20 cellular contexts compared by ENCODE assay signal in the genomic region with DNA sequence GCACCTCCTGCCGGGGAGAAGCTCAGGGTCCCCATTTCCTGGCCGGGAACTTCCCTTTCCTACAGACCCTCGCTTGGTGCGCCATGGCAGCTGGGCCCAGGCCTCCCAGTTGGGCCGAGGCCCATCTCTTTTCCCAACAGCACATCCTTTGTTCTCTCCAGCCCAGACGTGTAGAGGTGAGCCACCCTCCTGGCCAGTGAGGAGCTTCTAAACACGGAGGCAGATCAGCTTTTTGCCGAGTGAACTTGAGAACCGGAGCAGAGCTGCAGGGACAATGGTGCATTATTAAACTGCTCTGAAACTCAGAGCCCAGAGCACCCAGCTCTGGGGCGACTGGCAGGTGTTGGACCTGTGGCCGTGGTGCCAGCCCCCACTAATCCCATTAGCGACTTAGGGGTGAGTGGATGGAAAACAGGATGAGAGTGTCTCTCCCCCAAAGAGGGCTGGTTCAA. TPM values are rescaled to one million over a fixed set of nuclear protein-coding genes. Genes with fewer than 3 reads are reported as not detected.
DNase-seq lines count a peak whose midpoint lies in the region; ATAC-seq, FAIRE-seq and TF ChIP-seq lines count a peak whose summit lies in the region.
"Had no signal": no experiment of that assay in that cellular context is flagged by ENCODE, and none has a peak within 500 bp of the region (broad histone marks: within the 10 kb centered on the region; RNA-seq: fewer than 3 reads in every experiment).

No MANE protein-coding gene starts in this region.

- H3K9ac ChIP-seq in IMR-90 (ENCODE audit: low read depth, low read length) (no peak overlapping the region), Karpas-422 (ENCODE audit: low read length) (no peak overlapping the region)

- H4K20me1 ChIP-seq in IMR-90 (ENCODE audit: insufficient read depth, low read length) (peaks cover 91% of the 10 kb centered on the region), Karpas-422 (ENCODE audit: insufficient read depth, low read depth, low read length) (no peaks in the 10 kb centered on the region)

- DNase-seq in NCI-H345 (lab: John Stamatoyannopoulos, UW) = peak; percentile 46
- no peak for DNase-seq in NCI-H345 treated with DMSO at 0.1 percent for 48 hours (lab: John Stamatoyannopoulos, UW; ENCODE audit: unreplicated experiment)
- no peak for DNase-seq in IMR-90
- DNase-seq in Panc1 (ENCODE audit: low read depth, low spot score) = no peak
- DNase-seq in pancreas = no peak
- DNase-seq in Karpas-422 = no peak
- DNase-seq in activated effector memory CD4-positive, alpha-beta T cell treated with Interleukin-2 at 50 U/mL for 16 hours = no peak
- DNase-seq: activated CD4-positive, alpha-beta T cell treated with anti-CD3 and anti-CD28 coated beads, Interleukin-2, amount 10 ng/mL, durations not matched to agents 24 days and 14 days; activated T-cell treated with anti-CD3 and anti-CD28 coated beads, Interleukin-2, amount 50 U/mL, for 72 hours; AML-193; CD8-positive, alpha-beta memory T cell; dorsolateral prefrontal cortex; GDM1; lower lobe of right lung; NCI-H1694; upper lobe of right lung had no signal

- H2BK5ac ChIP-seq in IMR-90 (ENCODE audit: low read depth, low read length, poor library complexity, severe bottlenecking) = no peak overlapping the region

- no peaks in the 10 kb centered on the region for H3K9me2 ChIP-seq in Karpas-422 (replicated peaks; ENCODE audit: insufficient read depth, low read length)

- H3K9me1 ChIP-seq in IMR-90 (ENCODE audit: insufficient read depth, low read length) = peaks cover 48% of the 10 kb centered on the region

- no peak overlapping the region for H4K91ac ChIP-seq in IMR-90 (ENCODE audit: insufficient read depth, low read depth, low read length)

- TF ChIP-seq POLR2A in IMR-90 (IDR thresholded peaks at IDR 0.05; ENCODE audit: low read depth, low read length) = no peak

- TF ChIP-seq CTCF in IMR-90 (conservative IDR thresholded peaks at IDR 0.05; ENCODE audit: low read depth, low read length) (no peak), Panc1 (IDR thresholded peaks at IDR 0.05) (no peak), pancreas (IDR thresholded peaks at IDR 0.05) (no peak)

- H3K4me2 ChIP-seq in IMR-90 (ENCODE audit: low read depth, low read length) = no peak overlapping the region
- H3K4me2 ChIP-seq in Karpas-422 (ENCODE audit: low read depth, low read length, poor library complexity, severe bottlenecking) = no peak overlapping the region

- CTCF ChIA-PET in IMR-90 (lab: Yijun Ruan, JAX) (interaction anchor here (0.6 kb wide), 1 partner anchor 95 kb away, joined by 3 read pairs; no protein-coding TSS in a partner anchor), Panc1 (lab: Charles Lee) (no interaction called here)

- H3K9me3 ChIP-seq in IMR-90 (ENCODE audit: control insufficient read depth, insufficient read depth, low read length) = no peaks in the 10 kb centered on the region; the same call in 1 of the 2 replicates
- peaks cover 6% of the 10 kb centered on the region; the same call in 1 of the 2 replicates for H3K9me3 ChIP-seq in Panc1 (ENCODE audit: control insufficient read depth, insufficient read depth, low read depth, low read length)
- no peaks in the 10 kb centered on the region for H3K9me3 ChIP-seq in pancreas
- no peaks in the 10 kb centered on the region for H3K9me3 ChIP-seq in Karpas-422 (ENCODE audit: low read length)
- H3K9me3 ChIP-seq: lower lobe of right lung, upper lobe of right lung had no signal

- no peaks in the 10 kb centered on the region for H3K79me2 ChIP-seq in Karpas-422 (ENCODE audit: low read length)

- H2AK5ac ChIP-seq in IMR-90 (ENCODE audit: low read depth, low read length) = peak overlapping the region; percentile 64; the same call in 1 of the 2 replicates

- H3K4me3 ChIP-seq in IMR-90 (ENCODE audit: insufficient read depth, low read depth, low read length) = no peak overlapping the region
- H3K4me3 ChIP-seq in Panc1 (ENCODE audit: low read depth in 2 of 2, low read length in 2 of 2) = peak overlapping the region in 1 of 2 experiments; percentile 20; a peak in 2 of 4 replicates
- H3K4me3 ChIP-seq in pancreas = no peak overlapping the region
- no peak overlapping the region for H3K4me3 ChIP-seq in Karpas-422 (ENCODE audit: low read length)
- H3K4me3 ChIP-seq: lower lobe of right lung, upper lobe of right lung had no signal

- WGBS in IMR-90 (ENCODE audit: extremely low coverage in 2 of 2, insufficient read length in 1 of 2), 2 experiments = 75% methylated on average over 2 of the region's 12 CpGs; no CpG with 5 or more reads in 1 of the 2 experiments
- WGBS in pancreas, 2 donors = 24 to 28% methylated on average over 12 of the region's 12 CpGs

- POLR2A ChIA-PET in IMR-90 (lab: Charles Lee; ENCODE audit: unreplicated experiment) (no interaction called here), Panc1 (lab: Charles Lee) (no interaction called here)

- dilution Hi-C loops in IMR-90 (cut with HindIII; ENCODE audit: low sequenced_read_pairs, unreplicated experiment) = no loop called here

- no peak overlapping the region for H2AFZ ChIP-seq in IMR-90 (replicated peaks; ENCODE audit: low read length, poor library complexity)
- no peak overlapping the region for H2AFZ ChIP-seq in Karpas-422 (ENCODE audit: low read length)

- H3K79me1 ChIP-seq in IMR-90 (ENCODE audit: low read depth in 1 of 2, low read length in 2 of 2) = peaks cover 0 to 75% of the 10 kb centered on the region in 2 experiments; a peak in 3 of 4 replicates

- no peak overlapping the region for H2BK20ac ChIP-seq in IMR-90 (ENCODE audit: low read depth, low read length)

- no peak overlapping the region for H3K18ac ChIP-seq in IMR-90 (ENCODE audit: low read depth, low read length)

- intact Hi-C loops in IMR-90 (cut with micrococcal nuclease) = no loop called here
- intact Hi-C loops in Panc1 (cut with micrococcal nuclease; ENCODE audit: unreplicated experiment) = no loop called here
- intact Hi-C loops in pancreas (cut with DNase I) = no loop called here

- H3K56ac ChIP-seq in IMR-90 (ENCODE audit: extremely low read depth, insufficient read depth, low read length) = no peak overlapping the region

- H3K23ac ChIP-seq in IMR-90 (ENCODE audit: low read depth, low read length) = no peak overlapping the region

- no peak overlapping the region for H2BK15ac ChIP-seq in IMR-90 (ENCODE audit: low read depth, low read length)

- no peak for ATAC-seq in IMR-90 (ENCODE audit: low read depth)
- ATAC-seq in Panc1 = no peak
- peak in 1 of 4 donors; percentile 3 for ATAC-seq in pancreas
- ATAC-seq in HG02981 (IDR thresholded peaks at IDR 0.05; ENCODE audit: unreplicated experiment) = no peak
- ATAC-seq: activated naive CD4-positive, alpha-beta T cell treated with anti-CD3 and anti-CD28 coated beads, Interleukin-2, amount 50 U/mL, for 72 hours; activated T-cell treated with anti-CD3 and anti-CD28 coated beads, Interleukin-2, amount 50 U/mL, for 72 hours; lower lobe of right lung; SK-N-SH treated with all-trans-retinoic acid at 6 μM for 48 hours; upper lobe of right lung had no signal

- H4K5ac ChIP-seq in IMR-90 (ENCODE audit: low read depth, low read length) = no peak overlapping the region

- H2AK9ac ChIP-seq in IMR-90 (replicated peaks; ENCODE audit: low read depth, low read length, poor library complexity) = peak overlapping the region; percentile 28

- peak overlapping the region; percentile 21; the same call in 1 of the 2 replicates for H3K4ac ChIP-seq in IMR-90 (ENCODE audit: low read depth, low read length)

- in situ Hi-C loops in IMR-90 (cut with MboI; ENCODE audit: low sequenced_read_pairs) = no loop called here
- in situ Hi-C loops in Panc1 (cut with HindIII; ENCODE audit: low pct_unique_long_range_greater_than_20kb, low sequenced_read_pairs) = no loop called here

- H3K27me3 ChIP-seq in IMR-90 (ENCODE audit: control insufficient read depth, insufficient read depth, low read length) (no peaks in the 10 kb centered on the region), Panc1 (ENCODE audit: control insufficient read depth, insufficient read depth, low read length) (no peaks in the 10 kb centered on the region), pancreas (no peaks in the 10 kb centered on the region), Karpas-422 (ENCODE audit: low read length) (no peaks in the 10 kb centered on the region)
- H3K27me3 ChIP-seq: upper lobe of right lung had no signal

- H3K36me3 ChIP-seq in IMR-90 (ENCODE audit: control insufficient read depth, insufficient read depth, low read length) = peaks cover 43% of the 10 kb centered on the region
- peaks cover 3% of the 10 kb centered on the region; the same call in 1 of the 2 replicates for H3K36me3 ChIP-seq in Panc1 (ENCODE audit: control insufficient read depth, insufficient read depth, low read length)
- no peaks in the 10 kb centered on the region for H3K36me3 ChIP-seq in pancreas
- no peaks in the 10 kb centered on the region for H3K36me3 ChIP-seq in Karpas-422 (ENCODE audit: insufficient read depth, low read length)
- H3K36me3 ChIP-seq: lower lobe of right lung, upper lobe of right lung had no signal

- TF ChIP-seq RAD21 in IMR-90 (IDR thresholded peaks at IDR 0.05; ENCODE audit: low read length) = no peak

- BruUV-seq in IMR-90 (replicated peaks; lab: Mats Ljungman, UMichigan) = no TSS peak
- BruUV-seq in Panc1 (replicated peaks; lab: Mats Ljungman, UMichigan) = no TSS peak

- no peak overlapping the region for H3K14ac ChIP-seq in IMR-90 (replicated peaks; ENCODE audit: low read depth, low read length)

- FAIRE-seq in pancreas (lab: Jason Lieb, UNC) = no peak

- no peak overlapping the region for H2BK120ac ChIP-seq in IMR-90 (ENCODE audit: low read depth, low read length)

- H4K8ac ChIP-seq in IMR-90 (ENCODE audit: low read depth in 2 of 2, low read length in 2 of 2) = no peak overlapping the region

- H3K27ac ChIP-seq in IMR-90 (ENCODE audit: insufficient read depth, low read length) (0 out of 2 replicates have a peak overlapping the region, but pooled peaks have one; percentile 8), Panc1 (ENCODE audit: low read length) (peak overlapping the region; percentile 90), pancreas (peak overlapping the region; percentile 51 to 87 (median 72)), Karpas-422 (ENCODE audit: low read length) (no peak overlapping the region)
- H3K27ac ChIP-seq: epithelial cell of prostate, upper lobe of right lung had no signal

- H3K4me1 ChIP-seq in IMR-90 (ENCODE audit: control insufficient read depth, insufficient read depth, low read length) (peaks cover 53% of the 10 kb centered on the region), Panc1 (ENCODE audit: control insufficient read depth, insufficient read depth, low read length) (peaks cover 99% of the 10 kb centered on the region), pancreas (peaks cover 73 to 81% (median 80%) of the 10 kb centered on the region in 3 donors), Karpas-422 (ENCODE audit: low read length) (no peaks in the 10 kb centered on the region)

RNA-seq across cellular contexts. Expression of a gene that starts 25.4 kb away (rescaled TPM):
- 112 and 122 TPM in 2 replicates for total RNA-seq in IMR-90 (2012; rRNA removed)
- polyA plus RNA-seq in IMR-90 (2012; rRNA removed) = 101 and 104 TPM in 2 replicates
- polyA plus RNA-seq in IMR-90 (2012; cell fraction: cytosol; rRNA removed) = 62.6 and 79.6 TPM in 2 replicates
- 63.9 and 105 TPM in 2 replicates for polyA plus RNA-seq in IMR-90 (2012; cell fraction: nucleus; rRNA removed; ENCODE audit: low replicate concordance)
- total RNA-seq in Panc1 (2021; ENCODE audit: unreplicated experiment) = 133 TPM
- polyA plus RNA-seq in Panc1 (2012; ENCODE audit: insufficient read length) = 102 TPM
- total RNA-seq in pancreas = 10 to 100 TPM; 61.6 to 99.7 (median 64.0) TPM
- 10 to 100 TPM; 20.5 to 22.1 TPM for polyA plus RNA-seq in pancreas
- not detected in 2 replicates for total RNA-seq in Karpas-422 (2014; rRNA removed; shearing (Covaris generic); ENCODE audit: low replicate concordance)
- polyA plus RNA-seq: CD8-positive, alpha-beta memory T cell had no signal

Comparison
In these comparisons a context has a peak if more than half of its experiments do, and no peak if none do; other contexts are left out.
1. RNA of a gene that starts 25.4 kb away (total RNA-seq): 133 TPM in Panc1 (single experiment), 112 to 122 TPM in IMR-90 and 61.6 to 99.7 TPM in pancreas; not detected in Karpas-422; every median in the first group is over 10 times any median in the second.